21 cellular contexts compared by ENCODE assay signal in the genomic region with DNA sequence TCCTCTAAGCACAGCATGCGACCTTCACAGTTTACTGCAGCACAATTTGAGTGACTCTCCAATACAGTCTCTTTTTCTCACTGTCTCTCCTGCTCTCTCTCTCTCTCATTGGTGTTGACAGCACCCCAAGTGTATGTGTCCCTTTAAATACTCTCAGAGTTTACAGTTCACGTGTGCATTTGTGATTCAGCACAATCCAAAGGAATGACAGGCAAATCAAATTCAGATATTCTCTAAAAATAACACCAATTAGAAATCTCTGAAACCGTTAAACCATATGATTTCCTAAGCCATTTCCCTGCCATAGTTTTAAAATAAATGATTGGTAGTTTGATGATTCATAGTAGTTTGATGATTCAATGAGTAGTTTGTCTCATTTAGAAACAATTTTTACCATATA.
"Had no signal": no experiment of that assay in that cellular context is flagged by ENCODE, and none has a peak within 500 bp of the region (broad histone marks: within the 10 kb centered on the region; RNA-seq: fewer than 3 reads in every experiment).

No MANE protein-coding gene starts in this region.

- H3K4me3 Mint-ChIP-seq: activated naive CD4-positive, alpha-beta T cell treated with anti-CD3 and anti-CD28 coated beads for 36 hours; activated naive CD8-positive, alpha-beta T cell treated with anti-CD3 and anti-CD28 coated beads, Interleukin-2, amount 50 U/mL, for 24 hours; dendritic cell treated with granulocyte-macrophage colony-stimulating factor and Interleukin-4, amounts not matched to agents 40 ng/mL and 50 ng/mL, for 4 days; mesothelial cell of epicardium; neural crest cell had no signal

- H3K4me1 ChIP-seq: breast epithelium, gastroesophageal sphincter, heart right ventricle, stomach, upper lobe of right lung had no signal

- H3K27ac Mint-ChIP-seq: activated naive CD4-positive, alpha-beta T cell treated with anti-CD3 and anti-CD28 coated beads for 36 hours; activated naive CD8-positive, alpha-beta T cell treated with anti-CD3 and anti-CD28 coated beads, Interleukin-2, amount 50 U/mL, for 24 hours; activated T-helper 2 cell treated with anti-CD3 and anti-CD28 coated beads, Interferon-gamma antibody, Interleukin-2, Interleukin-4, amounts not matched to agents 10 μg/mL and 5 μg/mL and 100 μg/mL, durations not matched to agents 14 hours and 24 hours and 36 hours; dendritic cell treated with granulocyte-macrophage colony-stimulating factor and Interleukin-4, amounts not matched to agents 40 ng/mL and 50 ng/mL, for 4 days; mesothelial cell of epicardium had no signal

- H3K27me3 ChIP-seq: breast epithelium, gastroesophageal sphincter, ovary, stomach, upper lobe of right lung had no signal

- H3K9me3 ChIP-seq: breast epithelium, gastroesophageal sphincter, ovary, stomach, thoracic aorta, upper lobe of right lung had no signal

- DNase-seq: activated CD4-positive, alpha-beta T cell treated with anti-CD3 and anti-CD28 coated beads, Interleukin-2, amount 50 U/mL, for 48 hours; activated naive CD4-positive, alpha-beta T cell treated with anti-CD3 and anti-CD28 coated beads for 36 hours; activated naive CD8-positive, alpha-beta T cell treated with anti-CD3 and anti-CD28 coated beads, Interleukin-2, amount 50 U/mL, for 24 hours; activated T-cell treated with anti-CD3 and anti-CD28 coated beads, Interleukin-2, amount 50 U/mL, for 1 hour; aorta; effector memory CD4-positive, alpha-beta T cell; heart right ventricle; left colon; ovary; stimulated activated CD4-positive, alpha-beta T cell treated with anti-CD3 and anti-CD28 coated beads, Interleukin-1b, Interleukin-23, amount 100 ng/mL, for 48 hours; stomach; upper lobe of right lung had no signal

- ATAC-seq: activated naive CD8-positive, alpha-beta T cell treated with anti-CD3 and anti-CD28 coated beads, Interleukin-2, amount 50 U/mL, for 24 hours; gastroesophageal sphincter; heart right ventricle; left colon; upper lobe of right lung had no signal

- H3K4me3 ChIP-seq: breast epithelium, gastroesophageal sphincter, heart right ventricle, lung, ovary, stomach, thoracic aorta, upper lobe of right lung had no signal

- H3K27ac ChIP-seq: breast epithelium, gastroesophageal sphincter, heart right ventricle, ovary, stomach, thoracic aorta, upper lobe of right lung, VCaP had no signal

- H3K4me1 Mint-ChIP-seq: activated naive CD8-positive, alpha-beta T cell treated with anti-CD3 and anti-CD28 coated beads, Interleukin-2, amount 50 U/mL, for 24 hours; mesothelial cell of epicardium; neural crest cell had no signal

- H3K36me3 ChIP-seq: breast epithelium, gastroesophageal sphincter, heart right ventricle, ovary, stomach, thoracic aorta, upper lobe of right lung had no signal

- H3K27me3 Mint-ChIP-seq: dendritic cell treated with granulocyte-macrophage colony-stimulating factor and Interleukin-4, amounts not matched to agents 40 ng/mL and 50 ng/mL, for 4 days had no signal

- H3K36me3 Mint-ChIP-seq: mesothelial cell of epicardium had no signal

- H3K9me3 Mint-ChIP-seq: activated naive CD4-positive, alpha-beta T cell treated with anti-CD3 and anti-CD28 coated beads for 36 hours; activated naive CD8-positive, alpha-beta T cell treated with anti-CD3 and anti-CD28 coated beads, Interleukin-2, amount 50 U/mL, for 24 hours; activated T-helper 2 cell treated with anti-CD3 and anti-CD28 coated beads, Interferon-gamma antibody, Interleukin-2, Interleukin-4, amounts not matched to agents 10 μg/mL and 5 μg/mL and 100 μg/mL, durations not matched to agents 14 hours and 24 hours and 36 hours; dendritic cell treated with granulocyte-macrophage colony-stimulating factor and Interleukin-4, amounts not matched to agents 40 ng/mL and 50 ng/mL, for 4 days; mesothelial cell of epicardium; neural crest cell had no signal
